Comparison of ENCODE assay signal across 8 cellular contexts in genomic region chr10:125230251-125230650, GRCh38.
"Had no signal": no experiment of that assay in that cellular context is flagged by ENCODE, and none has a peak within 500 bp of the region (broad histone marks: within the 10 kb centered on the region; RNA-seq: fewer than 3 reads in every experiment).

No MANE protein-coding gene starts in this region.

- H3K9me3 ChIP-seq: HAP-1 had no signal

- DNase-seq: GM23248, GOT3, H7, HFFc6, KBM-7 had no signal

- H3K4me3 ChIP-seq: GM23248, HAP-1 had no signal

- H3K27ac ChIP-seq: HL-60, KMS-11 had no signal

- H3K9ac ChIP-seq: GM23248, KMS-11 had no signal

- H3K36me3 ChIP-seq: HAP-1 had no signal

- H3K4me2 ChIP-seq: KMS-11 had no signal
